In the genomic region with DNA sequence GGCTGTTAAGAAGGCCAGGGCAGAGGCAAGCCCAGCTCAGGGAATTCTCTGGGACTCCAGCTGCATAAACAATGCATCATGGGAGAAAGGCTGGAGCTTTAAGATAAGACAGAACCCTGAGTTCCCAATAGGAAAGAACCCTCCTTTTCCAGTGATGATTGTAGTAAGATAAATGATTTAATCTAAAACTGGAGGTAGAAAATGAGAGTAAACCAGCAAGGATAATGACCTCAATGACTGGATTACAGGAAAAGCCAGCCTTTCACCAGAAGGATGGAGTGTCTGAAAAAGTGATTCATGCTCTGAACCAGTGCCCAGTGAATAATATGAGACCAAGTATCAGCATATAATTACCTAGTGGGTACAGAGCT, we compare ENCODE assay signal across 11 cellular contexts. TPM values are rescaled to one million over a fixed set of nuclear protein-coding genes. Genes with fewer than 3 reads are reported as not detected.
A peak's percentile ranks its signal among the peaks of the same experiment; 100 is the strongest.
DNase-seq lines count a peak whose midpoint lies in the region; ATAC-seq and TF ChIP-seq lines count a peak whose summit lies in the region.
"Had no signal": no experiment of that assay in that cellular context is flagged by ENCODE, and none has a peak within 500 bp of the region (broad histone marks: within the 10 kb centered on the region; RNA-seq: fewer than 3 reads in every experiment).

No MANE protein-coding gene starts in this region.

- no peak overlapping the region for H3K27ac Mint-ChIP-seq in stimulated activated memory B cell treated with anti-CD40 and anti-IgM and Interleukin-4, amounts not matched to agents 10 μg/mL and 1 μg/mL and 100 μg/mL, for 72 hours

- H3K27me3 Mint-ChIP-seq in stimulated activated memory B cell treated with anti-CD40 and anti-IgM and Interleukin-4, amounts not matched to agents 10 μg/mL and 1 μg/mL and 100 μg/mL, for 72 hours = no peaks in the 10 kb centered on the region

- no peaks in the 10 kb centered on the region for H3K27me3 ChIP-seq in heart left ventricle
- no peaks in the 10 kb centered on the region for H3K27me3 ChIP-seq in skeletal muscle tissue (ENCODE audit: control insufficient read depth in 3 of 3, insufficient read depth in 3 of 3, low read length in 3 of 3)
- H3K27me3 ChIP-seq: ovary had no signal

- H3K27ac ChIP-seq in heart left ventricle (peak overlapping the region; percentile 16 to 80 (median 53)), skeletal muscle tissue (ENCODE audit: low read depth, low read length) (peak overlapping the region; percentile 8)
- H3K27ac ChIP-seq: ovary had no signal

- H3K36me3 ChIP-seq in heart left ventricle (no peaks in the 10 kb centered on the region), skeletal muscle tissue (ENCODE audit: control insufficient read depth in 3 of 3, insufficient read depth in 3 of 3, low read length in 3 of 3) (no peaks in the 10 kb centered on the region)
- H3K36me3 ChIP-seq: ovary had no signal

- H3K9me3 ChIP-seq in heart left ventricle = no peaks in the 10 kb centered on the region
- H3K9me3 ChIP-seq in skeletal muscle tissue (ENCODE audit: control insufficient read depth in 3 of 3, low read length in 3 of 3) = no peaks in the 10 kb centered on the region
- H3K9me3 ChIP-seq: ovary had no signal

- H3K4me1 Mint-ChIP-seq in stimulated activated memory B cell treated with anti-CD40 and anti-IgM and Interleukin-4, amounts not matched to agents 10 μg/mL and 1 μg/mL and 100 μg/mL, for 72 hours = peaks cover 21% of the 10 kb centered on the region

- H3K36me3 Mint-ChIP-seq in stimulated activated memory B cell treated with anti-CD40 and anti-IgM and Interleukin-4, amounts not matched to agents 10 μg/mL and 1 μg/mL and 100 μg/mL, for 72 hours = peaks cover 35% of the 10 kb centered on the region

- H3K4me3 ChIP-seq in HFF-Myc (replicated peaks; ENCODE audit: low read depth, low read length) = no peak overlapping the region
- H3K4me3 ChIP-seq in heart left ventricle = no peak overlapping the region
- H3K4me3 ChIP-seq in skeletal muscle tissue (ENCODE audit: low read length in 3 of 3) = no peak overlapping the region
- H3K4me3 ChIP-seq: ovary had no signal

- intact Hi-C loops in heart left ventricle (cut with DNase I) = no loop called here

- H3K4me1 ChIP-seq in heart left ventricle (peaks cover 0 to 68% (median 13%) of the 10 kb centered on the region in 12 donors), skeletal muscle tissue (ENCODE audit: control insufficient read depth in 3 of 3, insufficient read depth in 3 of 3, low read length in 3 of 3) (peaks cover 0 to 10% (median 4%) of the 10 kb centered on the region in 3 donors)

- TF ChIP-seq POLR2A in heart left ventricle (IDR thresholded peaks at IDR 0.05) = no peak

- peak; percentile 58 to 88 (median 80) for ATAC-seq in heart left ventricle
- no peak for ATAC-seq in HG03521 (IDR thresholded peaks at IDR 0.05; ENCODE audit: unreplicated experiment)
- ATAC-seq in stimulated activated memory B cell treated with anti-CD40 and anti-IgM and Interleukin-4, amounts not matched to agents 10 μg/mL and 1 μg/mL and 100 μg/mL, for 72 hours = no peak

- TF ChIP-seq CTCF in HFF-Myc (IDR thresholded peaks at IDR 0.05; ENCODE audit: low read depth, low read length, missing control alignments) (no peak), heart left ventricle (IDR thresholded peaks at IDR 0.05) (no peak)

- H3K9ac ChIP-seq in skeletal muscle tissue (ENCODE audit: low read depth in 1 of 3, low read length in 3 of 3) = no peak overlapping the region

- DNase-seq in HFF-Myc (ENCODE audit: extremely low read depth, low read depth) = peak; percentile 30
- peak; percentile 90 for DNase-seq in amniotic epithelial cell (ENCODE audit: low read depth)
- DNase-seq in heart left ventricle = peak in 1 of 5 donors; percentile 29
- DNase-seq in retina = no peak
- DNase-seq in RPMI8226 = no peak
- DNase-seq: activated CD4-positive, alpha-beta T cell treated with anti-CD3 and anti-CD28 coated beads, Interleukin-2, amount 50 U/mL, for 48 hours; NCI-H748 treated with DMSO at 0.1 percent for 48 hours had no signal

- H3K9me3 Mint-ChIP-seq in stimulated activated memory B cell treated with anti-CD40 and anti-IgM and Interleukin-4, amounts not matched to agents 10 μg/mL and 1 μg/mL and 100 μg/mL, for 72 hours = no peaks in the 10 kb centered on the region

- no peak overlapping the region for H3K4me3 Mint-ChIP-seq in stimulated activated memory B cell treated with anti-CD40 and anti-IgM and Interleukin-4, amounts not matched to agents 10 μg/mL and 1 μg/mL and 100 μg/mL, for 72 hours

RNA-seq across cellular contexts. Expression of a gene that starts 45.9 kb away (rescaled TPM):
- total RNA-seq in heart left ventricle (10 to 100 TPM in 7 of 9 donors, 1 to 10 TPM in 2; 6.1 to 45.6 (median 14.1) TPM), skeletal muscle tissue (14.6 TPM)
- polyA plus RNA-seq in heart left ventricle = 1 to 10 TPM; 3.4 to 4.0 TPM

Comparison
In these comparisons a context has a peak if more than half of its experiments do, and no peak if none do; other contexts are left out.
1. DNase-seq: peak in HFF-Myc (single experiment) and amniotic epithelial cell (single experiment); none in retina (single experiment) and RPMI8226 (single experiment).
2. ATAC-seq: peak in heart left ventricle (4 of 4); none in HG03521 (single experiment) and stimulated activated memory B cell treated with anti-CD40 and anti-IgM and Interleukin-4, amounts not matched to agents 10 μg/mL and 1 μg/mL and 100 μg/mL, for 72 hours (single experiment).